ENCODE assay signal across 5 cellular contexts in genomic region chr2:132039609-132040236, GRCh38.
DNase-seq lines count a peak whose midpoint lies in the region; TF ChIP-seq lines count a peak whose summit lies in the region.
"Not testable (repeated sequence)": the region's sequence is repeated elsewhere in the genome, so short reads cannot be mapped to it uniquely, and the experiment has no call there.

No MANE protein-coding gene starts in this region.

- peak overlapping the region in 1 of 5 experiments; percentile 2 for H3K27ac Mint-ChIP-seq in brain
- not testable (repeated sequence) for H3K27ac Mint-ChIP-seq in nephron, neural progenitor cell

- not testable (repeated sequence) for H3K4me2 ChIP-seq in OCI-LY3 (ENCODE audit: low read length)
- peak overlapping the region; percentile 95 for H3K4me2 ChIP-seq in neural progenitor cell

- DNase-seq in DMS 273 (lab: John Stamatoyannopoulos, UW; ENCODE audit: unreplicated experiment), result peak; percentile 23
- DNase-seq in neural progenitor cell (ENCODE audit: low spot score), result not testable (repeated sequence)

- peaks cover 5 to 18% (median 11%) of the 10 kb centered on the region in 5 experiments for H3K9me3 Mint-ChIP-seq in brain
- H3K9me3 Mint-ChIP-seq in nephron, neural progenitor cell: not testable (repeated sequence)

- H4K20me1 ChIP-seq in OCI-LY3 (ENCODE audit: insufficient read depth, low read length); neural progenitor cell (ENCODE audit: low read depth): not testable (repeated sequence)

- not testable (repeated sequence) for H3K36me3 Mint-ChIP-seq in brain; nephron (ENCODE audit: low read depth); neural progenitor cell

- not testable (repeated sequence) for H2AFZ ChIP-seq in OCI-LY3 (ENCODE audit: low read depth, low read length); neural progenitor cell (replicated peaks)

- H3K79me2 ChIP-seq in OCI-LY3 (ENCODE audit: low read length); neural progenitor cell (ENCODE audit: low read depth): not testable (repeated sequence)

- H3K27me3 ChIP-seq in OCI-LY3 (ENCODE audit: low read depth, low read length), result not testable (repeated sequence)
- peaks cover 39% of the 10 kb centered on the region for H3K27me3 ChIP-seq in neural progenitor cell

- not testable (repeated sequence) for H3K27ac ChIP-seq in OCI-LY3 (ENCODE audit: low read length); neural progenitor cell

- H3K4me1 Mint-ChIP-seq in brain (peaks cover 17% of the 10 kb centered on the region), neural progenitor cell (peaks cover 12% of the 10 kb centered on the region)
- H3K4me1 Mint-ChIP-seq in nephron, result not testable (repeated sequence)

- not testable (repeated sequence) for H3K27me3 Mint-ChIP-seq in brain; neural progenitor cell (ENCODE audit: insufficient read depth, low read depth)
- peaks cover 68% of the 10 kb centered on the region for H3K27me3 Mint-ChIP-seq in nephron (ENCODE audit: low read depth)

- H3K4me3 Mint-ChIP-seq in brain, result peak overlapping the region in 3 of 5 experiments; percentile 68 to 89 (median 80)
- peak overlapping the region; percentile 42 to 64 (median 57) for H3K4me3 Mint-ChIP-seq in nephron
- peak overlapping the region; percentile 76 for H3K4me3 Mint-ChIP-seq in neural progenitor cell

- not testable (repeated sequence) for H3F3A ChIP-seq in neural progenitor cell (ENCODE audit: low read depth)

- TF ChIP-seq CTCF in OCI-LY3 (IDR thresholded peaks at IDR 0.05; ENCODE audit: low read depth, low read length); brain (conservative IDR thresholded peaks at IDR 0.05); nephron (IDR thresholded peaks at IDR 0.05; ENCODE audit: unreplicated experiment in 3 of 3); neural progenitor cell (IDR thresholded peaks at IDR 0.05): not testable (repeated sequence)

- H3K36me3 ChIP-seq in OCI-LY3 (replicated peaks; ENCODE audit: low read depth, low read length); neural progenitor cell: not testable (repeated sequence)

- not testable (repeated sequence) for H3K9me3 ChIP-seq in OCI-LY3 (ENCODE audit: insufficient read depth, low read length); neural progenitor cell (ENCODE audit: low read depth)

- H3K4me1 ChIP-seq in OCI-LY3 (ENCODE audit: low read length); neural progenitor cell: not testable (repeated sequence)

- 0 out of 2 replicates have a peak overlapping the region, but pooled peaks have one; percentile 88 for H3K4me3 ChIP-seq in OCI-LY3 (ENCODE audit: low read length)
- not testable (repeated sequence) for H3K4me3 ChIP-seq in neural progenitor cell

- not testable (repeated sequence) for H3K9ac ChIP-seq in OCI-LY3 (ENCODE audit: low read length); neural progenitor cell
